In genomic region chr18:28999711-29000110, GRCh38 we compare ENCODE assay signal across 23 cellular contexts.
"Had no signal": no experiment of that assay in that cellular context is flagged by ENCODE, and none has a peak within 500 bp of the region (broad histone marks: within the 10 kb centered on the region; RNA-seq: fewer than 3 reads in every experiment).

No MANE protein-coding gene starts in this region.

- H3K4me1 ChIP-seq: adrenal gland, colonic mucosa, esophagus squamous epithelium, foreskin keratinocyte, lower lobe of right lung, testis had no signal

- H3K36me3 ChIP-seq: adrenal gland, colonic mucosa, esophagus squamous epithelium, lower lobe of right lung, uterus had no signal

- H3K27ac ChIP-seq: adrenal gland, colonic mucosa, dorsolateral prefrontal cortex, esophagus squamous epithelium, foreskin keratinocyte, lower lobe of right lung, testis, uterus had no signal

- H3K4me3 ChIP-seq: adrenal gland, colonic mucosa, dorsolateral prefrontal cortex, esophagus squamous epithelium, lower lobe of right lung, testis, uterus had no signal

- DNase-seq: activated CD4-positive, alpha-beta T cell treated with anti-CD3 and anti-CD28 coated beads for 1 hour; activated CD8-positive, alpha-beta memory T cell treated with anti-CD3 and anti-CD28 coated beads for 24 hours; activated CD8-positive, alpha-beta memory T cell treated with anti-CD3 and anti-CD28 coated beads, Interleukin-2, amount 50 U/mL, for 4 hours; activated T-cell treated with anti-CD3 and anti-CD28 coated beads, Interleukin-2, amount 50 U/mL, for 24 hours; adrenal gland; colonic mucosa; dorsolateral prefrontal cortex; esophagus squamous epithelium; foreskin keratinocyte; kidney; lower lobe of right lung; naive B cell; occipital lobe; posterior cingulate gyrus; stimulated activated CD4-positive, alpha-beta T cell treated with anti-CD3 and anti-CD28 coated beads, Interleukin-4, amount 100 ng/mL, for 1 hour; stimulated activated naive CD4-positive, alpha-beta T cell; testis; trophoblast cell; uterus had no signal

- H3K27me3 ChIP-seq: adrenal gland, colonic mucosa, dorsolateral prefrontal cortex, esophagus squamous epithelium, foreskin keratinocyte, testis, uterus had no signal

- H3K9me3 ChIP-seq: adrenal gland, colonic mucosa, esophagus squamous epithelium, lower lobe of right lung, testis, uterus had no signal

- ATAC-seq: activated naive CD4-positive, alpha-beta T cell treated with anti-CD3 and anti-CD28 coated beads, Interleukin-2, amount 50 U/mL, for 72 hours; activated T-helper 17 cell treated with anti-CD3 and anti-CD28 coated beads, Interleukin-2, amount 50 U/mL, for 72 hours; foreskin keratinocyte; left lobe of liver; lower lobe of right lung; sciatic nerve had no signal
